17 cellular contexts compared by ENCODE assay signal in genomic region chr1:101366513-101367215, GRCh38.
DNase-seq lines count a peak whose midpoint lies in the region; ATAC-seq, FAIRE-seq and TF ChIP-seq lines count a peak whose summit lies in the region.
"Had no signal": no experiment of that assay in that cellular context is flagged by ENCODE, and none has a peak within 500 bp of the region (broad histone marks: within the 10 kb centered on the region; RNA-seq: fewer than 3 reads in every experiment).

No MANE protein-coding gene starts in this region.

- TF ChIP-seq CTCF in SK-N-SH (IDR thresholded peaks at IDR 0.05) (no peak), fibroblast of mammary gland (conservative IDR thresholded peaks at IDR 0.05; ENCODE audit: control insufficient read depth, insufficient read depth, low read depth, low read length) (no peak)

- H3K4me3 ChIP-seq in SK-N-SH (ENCODE audit: low read depth in 2 of 2, low read length in 1 of 2) (no peak overlapping the region), fibroblast of mammary gland (ENCODE audit: control insufficient read depth, low read depth, low read length) (no peak overlapping the region)
- H3K4me3 ChIP-seq: coronary artery, suprapubic skin had no signal

- H3K4me1 Mint-ChIP-seq in activated CD4-positive, alpha-beta T cell treated with anti-CD3 and anti-CD28 coated beads, Interleukin-2, amount 10 ng/mL, durations not matched to agents 24 days and 14 days = peaks cover 12% of the 10 kb centered on the region

- peak overlapping the region; percentile 38 to 47; a peak in 3 of 4 replicates for H3K27ac ChIP-seq in SK-N-SH (ENCODE audit: low read depth in 2 of 2, low read length in 1 of 2)
- H3K27ac ChIP-seq: coronary artery, suprapubic skin, VCaP had no signal

- no peaks in the 10 kb centered on the region for H3K79me2 ChIP-seq in SK-N-SH (ENCODE audit: insufficient read depth)

- H4K20me1 ChIP-seq in SK-N-SH (ENCODE audit: insufficient read depth) = no peaks in the 10 kb centered on the region

- TF ChIP-seq RAD21 in SK-N-SH (IDR thresholded peaks at IDR 0.05; ENCODE audit: low read length) = no peak

- peak overlapping the region; percentile 12; the same call in 1 of the 2 replicates for H3K4me2 ChIP-seq in SK-N-SH

- no peaks in the 10 kb centered on the region for H3K36me3 ChIP-seq in SK-N-SH (replicated peaks in 1 of 2; ENCODE audit: control insufficient read depth in 1 of 2, insufficient read depth in 2 of 2, low read length in 1 of 2)
- H3K36me3 ChIP-seq: suprapubic skin had no signal

- no peak for ATAC-seq in HG02759 (IDR thresholded peaks at IDR 0.05; ENCODE audit: unreplicated experiment)
- ATAC-seq: natural killer cell treated with Interleukin-12 subunit alpha and Interleukin-12 subunit beta and Interleukin-15 and Interleukin-18, amount 100 ng/mL, for 72 hours had no signal

- no peak overlapping the region for H3K27ac Mint-ChIP-seq in activated CD4-positive, alpha-beta T cell treated with anti-CD3 and anti-CD28 coated beads, Interleukin-2, amount 10 ng/mL, durations not matched to agents 24 days and 14 days
- H3K27ac Mint-ChIP-seq: B cell; natural killer cell treated with Interleukin-12 subunit alpha and Interleukin-12 subunit beta and Interleukin-15 and Interleukin-18, amount 100 ng/mL, for 72 hours had no signal

- no peaks in the 10 kb centered on the region for H3K36me3 Mint-ChIP-seq in activated CD4-positive, alpha-beta T cell treated with anti-CD3 and anti-CD28 coated beads, Interleukin-2, amount 10 ng/mL, durations not matched to agents 24 days and 14 days (ENCODE audit: low read depth)
- H3K36me3 Mint-ChIP-seq: natural killer cell treated with Interleukin-12 subunit alpha and Interleukin-12 subunit beta and Interleukin-15 and Interleukin-18, amount 100 ng/mL, for 72 hours had no signal

- no peaks in the 10 kb centered on the region for H3K27me3 ChIP-seq in SK-N-SH (ENCODE audit: insufficient read depth)
- H3K27me3 ChIP-seq: suprapubic skin had no signal

- H3K9me2 ChIP-seq in SK-N-SH = no peaks in the 10 kb centered on the region

- DNase-seq in GM18507 (ENCODE audit: extremely low spot score, insufficient read length, low read depth) (no peak), SK-N-SH (no peak), fibroblast of mammary gland (ENCODE audit: low read depth) (peak; percentile 53), non-pigmented ciliary epithelial cell (ENCODE audit: low read depth) (peak; percentile 27), NCI-H2171 (lab: John Stamatoyannopoulos, UW) (no peak), posterior vena cava (ENCODE audit: low spot score) (no peak)
- DNase-seq in activated CD4-positive, alpha-beta T cell treated with anti-CD3 and anti-CD28 coated beads, Interleukin-2, amount 10 ng/mL, durations not matched to agents 24 days and 14 days = no peak
- DNase-seq: GOT3, NCI-H1694, NCI-H526 treated with DMSO at 0.1 percent for 48 hours had no signal

- intact Hi-C loops in activated CD4-positive, alpha-beta T cell treated with anti-CD3 and anti-CD28 coated beads, Interleukin-2, amount 10 ng/mL, durations not matched to agents 24 days and 14 days (cut with micrococcal nuclease) = no loop called here
- intact Hi-C loops in posterior vena cava (cut with DNase I) = no loop called here

- no peaks in the 10 kb centered on the region for H3K9me3 Mint-ChIP-seq in activated CD4-positive, alpha-beta T cell treated with anti-CD3 and anti-CD28 coated beads, Interleukin-2, amount 10 ng/mL, durations not matched to agents 24 days and 14 days
- H3K9me3 Mint-ChIP-seq: natural killer cell treated with Interleukin-12 subunit alpha and Interleukin-12 subunit beta and Interleukin-15 and Interleukin-18, amount 100 ng/mL, for 72 hours had no signal

- peaks cover 14% of the 10 kb centered on the region for H3K27me3 Mint-ChIP-seq in activated CD4-positive, alpha-beta T cell treated with anti-CD3 and anti-CD28 coated beads, Interleukin-2, amount 10 ng/mL, durations not matched to agents 24 days and 14 days
- H3K27me3 Mint-ChIP-seq: B cell; natural killer cell treated with Interleukin-12 subunit alpha and Interleukin-12 subunit beta and Interleukin-15 and Interleukin-18, amount 100 ng/mL, for 72 hours had no signal

- POLR2A ChIA-PET in SK-N-SH (lab: Yijun Ruan, JAX) = no interaction called here

- no peaks in the 10 kb centered on the region for H3K9me3 ChIP-seq in SK-N-SH
- H3K9me3 ChIP-seq: suprapubic skin had no signal

- H3K4me3 Mint-ChIP-seq in activated CD4-positive, alpha-beta T cell treated with anti-CD3 and anti-CD28 coated beads, Interleukin-2, amount 10 ng/mL, durations not matched to agents 24 days and 14 days = no peak overlapping the region
- H3K4me3 Mint-ChIP-seq: B cell; natural killer cell treated with Interleukin-12 subunit alpha and Interleukin-12 subunit beta and Interleukin-15 and Interleukin-18, amount 100 ng/mL, for 72 hours had no signal

- H2AFZ ChIP-seq in SK-N-SH (ENCODE audit: low read depth) = peak overlapping the region; percentile 23

- H3F3A ChIP-seq in SK-N-SH (replicated peaks; ENCODE audit: insufficient read depth) = peaks cover 18% of the 10 kb centered on the region

- no peak for TF ChIP-seq EP300 in SK-N-SH (IDR thresholded peaks at IDR 0.05; ENCODE audit: borderline replicate concordance in 1 of 2, low read depth in 1 of 2, low read length in 1 of 2)

- CTCF ChIA-PET in SK-N-SH (lab: Yijun Ruan, JAX) = interaction anchor here (0.7 to 2.3 kb wide), 6 partner anchors 9 to 119 kb away, joined by 3 to 13 read pairs (median 4); no protein-coding TSS in a partner anchor

- FAIRE-seq in GM18507 (lab: Jason Lieb, UNC) = peak; percentile 36
- FAIRE-seq: D721Med had no signal

- peaks cover 13 to 15% of the 10 kb centered on the region in 2 experiments; a peak in 3 of 4 replicates for H3K4me1 ChIP-seq in SK-N-SH (ENCODE audit: control insufficient read depth in 1 of 2, insufficient read depth in 2 of 2, low read depth in 1 of 2, low read length in 1 of 2)

- no peak overlapping the region for H3K9ac ChIP-seq in SK-N-SH

TF ChIP-seq in SK-N-SH, 30 proteins besides CTCF, POLR2A, EP300 and RAD21:
- TF ChIP-seq FOSL2 (IDR thresholded peaks at IDR 0.05; ENCODE audit: borderline replicate concordance, low read depth) (no peak), JUND (IDR thresholded peaks at IDR 0.05) (no peak), FOXM1 (IDR thresholded peaks at IDR 0.05; ENCODE audit: low read depth) (no peak), GATA2 (CRISPR knock-in tag; IDR thresholded peaks at IDR 0.05) (no peak)

Comparison
In these comparisons a context has a peak if more than half of its experiments do, and no peak if none do; other contexts are left out.
1. DNase-seq: peak in fibroblast of mammary gland (single experiment) and non-pigmented ciliary epithelial cell (single experiment); none in GM18507 (single experiment), SK-N-SH (single experiment), NCI-H2171 (single experiment), activated CD4-positive, alpha-beta T cell treated with anti-CD3 and anti-CD28 coated beads, Interleukin-2, amount 10 ng/mL, durations not matched to agents 24 days and 14 days (single experiment) and posterior vena cava (single experiment).